In genomic region chr4:142005519-142005918, GRCh38 we compare ENCODE assay signal across 9 cellular contexts.
"Had no signal": no experiment of that assay in that cellular context is flagged by ENCODE, and none has a peak within 500 bp of the region (broad histone marks: within the 10 kb centered on the region; RNA-seq: fewer than 3 reads in every experiment).

No MANE protein-coding gene starts in this region.

- H3K4me2 ChIP-seq: GM23338 had no signal

- H3K27ac ChIP-seq: GM23248 had no signal

- DNase-seq: GM23248, GOT3, H7, H9, HCEC 1CT, HFFc6 had no signal

- H3K36me3 ChIP-seq: HAP-1 had no signal

- ATAC-seq: GM23338, HCT116 had no signal

- H3K4me3 ChIP-seq: GM23248, GM23338, HAP-1 had no signal

- H3K4me1 ChIP-seq: HAP-1 had no signal

- H3K9ac ChIP-seq: GM23248 had no signal

- H2AFZ ChIP-seq: GM23248, GM23338 had no signal

- H3K9me3 ChIP-seq: HAP-1 had no signal
